In the genomic region with DNA sequence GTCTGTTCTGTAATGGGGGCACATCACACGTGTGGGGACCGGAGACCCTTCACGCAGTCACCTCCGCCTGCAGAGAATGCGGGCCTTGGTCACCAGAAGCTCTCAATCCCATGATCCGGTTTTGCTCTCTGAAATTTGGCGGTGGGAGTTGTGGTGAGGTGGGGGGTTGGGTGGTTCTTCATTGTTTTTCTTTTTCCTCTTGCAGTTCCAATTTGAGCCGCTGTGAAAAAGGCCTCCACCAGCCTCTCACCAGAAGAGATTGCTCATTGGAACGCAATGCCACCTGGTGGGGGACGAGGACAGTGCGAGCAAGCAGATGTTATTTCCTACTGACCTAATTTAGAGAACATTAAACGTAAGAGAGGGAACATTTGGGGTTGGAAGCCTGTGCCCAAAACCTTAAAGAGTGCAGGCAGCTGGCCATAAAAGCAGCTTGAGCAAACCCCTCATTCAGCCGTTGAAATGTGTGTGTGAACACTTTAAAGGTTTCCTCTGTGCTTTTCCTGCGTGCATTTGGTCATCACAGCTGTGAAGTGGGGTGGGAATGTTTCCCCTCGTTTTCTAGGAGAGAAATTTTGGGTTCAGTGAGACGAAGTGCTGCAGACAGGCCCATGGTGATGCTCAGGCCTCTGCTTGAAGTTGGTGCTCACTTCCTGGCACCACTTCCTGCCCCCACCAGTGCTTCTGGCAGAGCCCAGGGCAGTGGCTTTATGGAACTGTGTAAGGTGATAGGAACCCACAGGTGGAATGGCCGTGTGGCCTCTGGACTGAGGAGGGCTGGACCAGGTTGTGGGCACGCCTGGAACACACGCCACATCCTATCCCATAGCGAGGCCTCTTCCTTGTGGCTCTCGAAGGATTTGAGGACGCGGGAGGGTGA, we compare ENCODE assay signal across 8 cellular contexts.
A peak's percentile ranks its signal among the peaks of the same experiment; 100 is the strongest.
DNase-seq lines count a peak whose midpoint lies in the region; ATAC-seq and TF ChIP-seq lines count a peak whose summit lies in the region.

No MANE protein-coding gene starts in this region.

- H3K36me3 ChIP-seq in SJSA1 (no peaks in the 10 kb centered on the region), thoracic aorta (no peaks in the 10 kb centered on the region)

- peak overlapping the region; percentile 2 for H3K4me3 Mint-ChIP-seq in activated naive CD4-positive, alpha-beta T cell treated with anti-CD3 and anti-CD28 coated beads for 36 hours
- peak overlapping the region; percentile 41 for H3K4me3 Mint-ChIP-seq in osteocyte (ENCODE audit: unreplicated experiment)

- H3K4me1 Mint-ChIP-seq in activated naive CD4-positive, alpha-beta T cell treated with anti-CD3 and anti-CD28 coated beads for 36 hours (ENCODE audit: low read depth), result peaks cover 42% of the 10 kb centered on the region
- H3K4me1 Mint-ChIP-seq in osteocyte (ENCODE audit: unreplicated experiment), result peaks cover 14% of the 10 kb centered on the region

- H3K27me3 Mint-ChIP-seq in activated naive CD4-positive, alpha-beta T cell treated with anti-CD3 and anti-CD28 coated beads for 36 hours (ENCODE audit: low read depth), result no peaks in the 10 kb centered on the region
- H3K27me3 Mint-ChIP-seq in osteocyte (ENCODE audit: unreplicated experiment), result no peaks in the 10 kb centered on the region

- TF ChIP-seq CTCF in LNCaP clone FGC (IDR thresholded peaks at IDR 0.05; ENCODE audit: control insufficient read depth, extremely low read depth, insufficient read depth), result peak; percentile 100
- TF ChIP-seq CTCF in osteocyte (IDR thresholded peaks at IDR 0.05), result peak; percentile 95
- TF ChIP-seq CTCF in thoracic aorta (IDR thresholded peaks at IDR 0.05), result peak; percentile 98

- H3K4me1 ChIP-seq in SJSA1 (replicated peaks) (peaks cover 10% of the 10 kb centered on the region; the same call in 1 of the 2 replicates), thoracic aorta (ENCODE audit: control insufficient read depth in 1 of 2, low read depth in 2 of 2) (peaks cover 6 to 10% of the 10 kb centered on the region in 2 donors)

- no peaks in the 10 kb centered on the region for H3K9me3 ChIP-seq in SJSA1 (replicated peaks)
- no peaks in the 10 kb centered on the region for H3K9me3 ChIP-seq in thoracic aorta

- in situ Hi-C loops in G401 (cut with HindIII; ENCODE audit: low sequenced_read_pairs), result no loop called here

- peaks cover 13% of the 10 kb centered on the region for H3K36me3 Mint-ChIP-seq in activated naive CD4-positive, alpha-beta T cell treated with anti-CD3 and anti-CD28 coated beads for 36 hours (ENCODE audit: low read depth)
- peaks cover 3% of the 10 kb centered on the region for H3K36me3 Mint-ChIP-seq in osteocyte (ENCODE audit: unreplicated experiment)

- no peaks in the 10 kb centered on the region for H3K9me3 Mint-ChIP-seq in activated naive CD4-positive, alpha-beta T cell treated with anti-CD3 and anti-CD28 coated beads for 36 hours
- H3K9me3 Mint-ChIP-seq in osteocyte (ENCODE audit: unreplicated experiment), result no peaks in the 10 kb centered on the region

- H3K4me3 ChIP-seq in LNCaP clone FGC (ENCODE audit: low read depth, low read length) (no peak overlapping the region), SJSA1 (no peak overlapping the region), thoracic aorta (peak overlapping the region; percentile 49)

- ATAC-seq in thoracic aorta (ENCODE audit: insufficient number of reproducible peaks, low FRiP score, low read depth), result peak; percentile 88

- CTCF ChIA-PET in activated naive CD4-positive, alpha-beta T cell treated with anti-CD3 and anti-CD28 coated beads for 36 hours (lab: Charles Lee), result interaction anchor here (0.6 to 3.2 kb wide), 27 partner anchors 9 to 397 kb away, joined by 3 to 25 read pairs (median 5); no protein-coding TSS in a partner anchor

- DNase-seq in G401 (ENCODE audit: low spot score) (peak; percentile 87), GOT3 (lab: John Stamatoyannopoulos, UW) (peak; percentile 40), LNCaP clone FGC (ENCODE audit: low read depth) (peak; percentile 73), SJSA1 (ENCODE audit: low read depth in 1 of 2, low spot score in 2 of 2) (peak; percentile 73 to 87), germinal center (ENCODE audit: low spot score) (peak; percentile 89), osteocyte (ENCODE audit: extremely low spot score, unreplicated experiment) (peak; percentile 93), thoracic aorta (ENCODE audit: low spot score) (peak; percentile 63)
- DNase-seq in activated naive CD4-positive, alpha-beta T cell treated with anti-CD3 and anti-CD28 coated beads for 36 hours, result peak; percentile 93

- peak overlapping the region; percentile 92 for H3K27ac Mint-ChIP-seq in activated naive CD4-positive, alpha-beta T cell treated with anti-CD3 and anti-CD28 coated beads for 36 hours
- H3K27ac Mint-ChIP-seq in osteocyte (ENCODE audit: unreplicated experiment), result peak overlapping the region; percentile 13

- intact Hi-C loops in activated naive CD4-positive, alpha-beta T cell treated with anti-CD3 and anti-CD28 coated beads for 36 hours (cut with micrococcal nuclease), result loop anchor here (1.0 to 10.0 kb wide), 11 partner anchors 30 to 738 kb away; a partner anchor contains a TSS

- no peak overlapping the region for H3K27ac ChIP-seq in SJSA1
- no peak overlapping the region for H3K27ac ChIP-seq in thoracic aorta

- H3K27me3 ChIP-seq in SJSA1 (replicated peaks) (no peaks in the 10 kb centered on the region; the same call in none of the 2 replicates), thoracic aorta (replicated peaks; ENCODE audit: insufficient read depth) (no peaks in the 10 kb centered on the region)

Comparison
In these comparisons a context has a peak if more than half of its experiments do, and no peak if none do; other contexts are left out.
1. DNase-seq: peak in every context shown above with its lines; median percentile 93 in activated naive CD4-positive, alpha-beta T cell treated with anti-CD3 and anti-CD28 coated beads for 36 hours; 93 in osteocyte; 89 in germinal center; 87 in G401; 80 in SJSA1; 73 in LNCaP clone FGC; 63 in thoracic aorta; 40 in GOT3.